Comparison of ENCODE assay signal across 8 cellular contexts in genomic region chr7:55534262-55534915, GRCh38. TPM values are rescaled to one million over a fixed set of nuclear protein-coding genes. Genes with fewer than 3 reads are reported as not detected.
DNase-seq lines count a peak whose midpoint lies in the region; ATAC-seq, FAIRE-seq and TF ChIP-seq lines count a peak whose summit lies in the region.

No MANE protein-coding gene starts in this region.

- no TSS peak for BruUV-seq in Caco-2 (replicated peaks; lab: Mats Ljungman, UMichigan)

- H3K27me3 Mint-ChIP-seq in Caco-2 (ENCODE audit: insufficient read depth, unreplicated experiment) (no peaks in the 10 kb centered on the region), activated B cell treated with CpG ODN at 0.5 μM for 24 hours (no peaks in the 10 kb centered on the region), progenitor cell of endocrine pancreas (no peaks in the 10 kb centered on the region)

- DNase-seq in Caco-2 (peak in 1 of 2 experiments; percentile 36), HS-27A (ENCODE audit: low read depth) (peak; percentile 57), activated B cell treated with CpG ODN at 0.5 μM for 24 hours (peak; percentile 73), omental fat pad (ENCODE audit: low spot score) (no peak), urothelium cell line (ENCODE audit: low spot score) (peak; percentile 59), progenitor cell of endocrine pancreas (ENCODE audit: low spot score, unreplicated experiment) (no peak)

- intact Hi-C loops in Caco-2 (cut with micrococcal nuclease; ENCODE audit: unreplicated experiment): loop anchor here (2.0 kb wide), 1 partner anchor 16 kb away; no protein-coding TSS in a partner anchor
- intact Hi-C loops in activated B cell treated with CpG ODN at 0.5 μM for 24 hours (cut with micrococcal nuclease): loop anchor here (1.0 to 5.0 kb wide), 7 partner anchors 8 to 530 kb away; partner anchors contain the start of genes SUMF2 and ZNF713

- no peak for TF ChIP-seq CTCF in Caco-2 (IDR thresholded peaks at IDR 0.05; ENCODE audit: insufficient read depth in 1 of 2, low read depth in 1 of 2, low read length in 1 of 2, severe bottlenecking in 1 of 2, unreplicated experiment in 1 of 2)
- TF ChIP-seq CTCF in activated B cell treated with CpG ODN at 0.5 μM for 24 hours (IDR thresholded peaks at IDR 0.05): no peak
- no peak for TF ChIP-seq CTCF in omental fat pad (IDR thresholded peaks at IDR 0.05)
- no peak for TF ChIP-seq CTCF in progenitor cell of endocrine pancreas (IDR thresholded peaks at IDR 0.05; ENCODE audit: unreplicated experiment)

- H3K4me1 Mint-ChIP-seq in Caco-2 (ENCODE audit: low read depth, unreplicated experiment) (peaks cover 12% of the 10 kb centered on the region), activated B cell treated with CpG ODN at 0.5 μM for 24 hours (peaks cover 99% of the 10 kb centered on the region), progenitor cell of endocrine pancreas (ENCODE audit: low read depth) (no peaks in the 10 kb centered on the region)

- no peaks in the 10 kb centered on the region for H3K36me3 Mint-ChIP-seq in Caco-2 (ENCODE audit: insufficient read depth, unreplicated experiment)
- H3K36me3 Mint-ChIP-seq in activated B cell treated with CpG ODN at 0.5 μM for 24 hours (ENCODE audit: low read depth): peaks cover 62% of the 10 kb centered on the region
- H3K36me3 Mint-ChIP-seq in progenitor cell of endocrine pancreas (ENCODE audit: insufficient read depth): no peaks in the 10 kb centered on the region

- H3K4me3 ChIP-seq in Caco-2 (ENCODE audit: low read depth, low read length): no peak overlapping the region

- H3K36me3 ChIP-seq in Caco-2 (ENCODE audit: control insufficient read depth, insufficient read depth, low read length): no peaks in the 10 kb centered on the region

- no peak overlapping the region for H3K4me3 Mint-ChIP-seq in Caco-2 (ENCODE audit: unreplicated experiment)
- peak overlapping the region; percentile 85 for H3K4me3 Mint-ChIP-seq in activated B cell treated with CpG ODN at 0.5 μM for 24 hours
- no peak overlapping the region for H3K4me3 Mint-ChIP-seq in progenitor cell of endocrine pancreas (ENCODE audit: low read depth)

- CTCF ChIA-PET in Caco-2 (lab: Charles Lee) (interaction anchor here (0.7 kb wide), 1 partner anchor 99 kb away, joined by 3 read pairs; no protein-coding TSS in a partner anchor), activated B cell treated with CpG ODN at 0.5 μM for 24 hours (lab: Charles Lee) (interaction anchor here (1.1 to 3.0 kb wide), 14 partner anchors 12 to 64 kb away, joined by 3 to 16 read pairs (median 6); partner anchors contain the start of gene VOPP1)

- no peaks in the 10 kb centered on the region for H3K9me3 ChIP-seq in Caco-2

- POLR2A ChIA-PET in Caco-2 (lab: Charles Lee): no interaction called here
- POLR2A ChIA-PET in activated B cell treated with CpG ODN at 0.5 μM for 24 hours (lab: Charles Lee): interaction anchor here (0.7 to 22.9 kb wide), 32 partner anchors 8 to 775 kb away, joined by 3 to 651 read pairs (median 4); partner anchors contain the start of genes CCT6A, CHCHD2, LANCL2 and NIPSNAP2

- peak overlapping the region; percentile 19 for H3K27ac ChIP-seq in cingulate gyrus (ENCODE audit: low read depth, low read length)

- ATAC-seq in GM21423 (IDR thresholded peaks at IDR 0.05; ENCODE audit: unreplicated experiment): peak; percentile 59
- ATAC-seq in activated B cell treated with CpG ODN at 0.5 μM for 24 hours (ENCODE audit: low read depth): peak; percentile 71
- peak; percentile 55 for ATAC-seq in omental fat pad (ENCODE audit: low FRiP score)

- peak; percentile 44 for FAIRE-seq in urothelium cell line (lab: Jason Lieb, UNC)

- peaks cover 12% of the 10 kb centered on the region for H3K4me1 ChIP-seq in Caco-2

- H3K9me3 Mint-ChIP-seq in Caco-2 (ENCODE audit: unreplicated experiment) (no peaks in the 10 kb centered on the region), activated B cell treated with CpG ODN at 0.5 μM for 24 hours (peaks cover 3% of the 10 kb centered on the region), progenitor cell of endocrine pancreas (ENCODE audit: low read depth) (no peaks in the 10 kb centered on the region)

- H3K27ac Mint-ChIP-seq in Caco-2 (ENCODE audit: unreplicated experiment) (peak overlapping the region; percentile 47), activated B cell treated with CpG ODN at 0.5 μM for 24 hours (peak overlapping the region; percentile 98), progenitor cell of endocrine pancreas (no peak overlapping the region)

- H3K27me3 ChIP-seq in Caco-2 (replicated peaks; ENCODE audit: control insufficient read depth, insufficient read depth, low read length): no peaks in the 10 kb centered on the region

RNA-seq across cellular contexts. Expression of gene VOPP1, which starts 37.9 kb away (rescaled TPM):
- 43.6 and 46.8 TPM in 2 replicates for total RNA-seq in Caco-2 (2022)
- total RNA-seq in activated B cell treated with CpG ODN at 0.5 μM for 24 hours: 403 and 438 TPM in 2 replicates
- 10 to 100 TPM; 31.3 to 64.0 (median 57.9) TPM for total RNA-seq in omental fat pad
- total RNA-seq in progenitor cell of endocrine pancreas: 45.6 and 47.8 TPM in 2 replicates

Comparison
In these comparisons a context has a peak if more than half of its experiments do, and no peak if none do; other contexts are left out.
1. DNase-seq: peak in HS-27A (single experiment), activated B cell treated with CpG ODN at 0.5 μM for 24 hours (single experiment) and urothelium cell line (single experiment); none in omental fat pad (single experiment) and progenitor cell of endocrine pancreas (single experiment).
2. Peak in every context shown above with its lines, with median percentiles within 50 percentile points of each other: ATAC-seq.